ENCODE assay signal across 2 cellular contexts in the genomic region with DNA sequence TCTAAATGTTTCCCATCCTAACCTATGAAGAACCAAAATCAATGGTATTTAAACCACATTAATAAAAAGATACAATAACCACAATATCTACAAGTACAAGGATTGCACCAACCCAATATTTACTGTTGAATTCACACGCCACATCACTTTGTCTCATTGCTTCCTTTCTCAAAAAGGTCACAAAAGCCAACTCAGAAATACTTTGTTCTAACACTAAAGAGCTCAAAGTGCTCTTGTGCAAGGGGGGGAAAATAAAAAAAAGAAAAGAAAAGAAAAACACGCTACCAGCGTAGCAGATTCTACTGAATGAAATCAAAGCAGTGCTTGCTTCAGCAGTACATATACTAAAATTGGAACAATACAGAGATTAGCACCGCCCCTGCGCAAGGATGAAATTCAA.
TF ChIP-seq lines count a peak whose summit lies in the region.

No MANE protein-coding gene starts in this region.

TF ChIP-seq in HepG2, 621 proteins besides CTCF, POLR2A, EP300 and RAD21 (continues in another document):
- no peak for TF ChIP-seq ZKSCAN8 (CRISPR knock-in tag; IDR thresholded peaks at IDR 0.05; ENCODE audit: borderline replicate concordance)
- TF ChIP-seq TCF7 (IDR thresholded peaks at IDR 0.05; ENCODE audit: low read depth), result peak; percentile 58
- no peak for TF ChIP-seq ZNF33A (CRISPR knock-in tag; IDR thresholded peaks at IDR 0.05; ENCODE audit: borderline replicate concordance)
- peak; percentile 32; the same call in 1 of the 2 replicates for TF ChIP-seq TBX3 (IDR thresholded peaks at IDR 0.05; ENCODE audit: borderline replicate concordance)
- TF ChIP-seq, protein P1, sequence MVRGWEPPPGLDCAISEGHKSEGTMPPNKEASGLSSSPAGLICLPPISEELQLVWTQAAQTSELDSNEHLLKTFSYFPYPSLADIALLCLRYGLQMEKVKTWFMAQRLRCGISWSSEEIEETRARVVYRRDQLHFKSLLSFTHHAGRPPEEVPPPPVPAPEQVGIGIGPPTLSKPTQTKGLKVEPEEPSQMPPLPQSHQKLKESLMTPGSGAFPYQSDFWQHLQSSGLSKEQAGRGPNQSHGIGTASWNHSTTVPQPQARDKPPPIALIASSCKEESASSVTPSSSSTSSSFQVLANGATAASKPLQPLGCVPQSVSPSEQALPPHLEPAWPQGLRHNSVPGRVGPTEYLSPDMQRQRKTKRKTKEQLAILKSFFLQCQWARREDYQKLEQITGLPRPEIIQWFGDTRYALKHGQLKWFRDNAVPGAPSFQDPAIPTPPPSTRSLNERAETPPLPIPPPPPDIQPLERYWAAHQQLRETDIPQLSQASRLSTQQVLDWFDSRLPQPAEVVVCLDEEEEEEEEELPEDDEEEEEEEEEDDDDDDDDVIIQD (CRISPR knock-in tag; IDR thresholded peaks at IDR 0.05; ENCODE audit: low read depth), result peak; percentile 37; the same call in 1 of the 2 replicates
- no peak for TF ChIP-seq FOXA1 (IDR thresholded peaks at IDR 0.05)
- peak; percentile 46; the same call in 1 of the 2 replicates for TF ChIP-seq FOXA1 (CRISPR knock-in tag; IDR thresholded peaks at IDR 0.05)
- TF ChIP-seq, protein P2, sequence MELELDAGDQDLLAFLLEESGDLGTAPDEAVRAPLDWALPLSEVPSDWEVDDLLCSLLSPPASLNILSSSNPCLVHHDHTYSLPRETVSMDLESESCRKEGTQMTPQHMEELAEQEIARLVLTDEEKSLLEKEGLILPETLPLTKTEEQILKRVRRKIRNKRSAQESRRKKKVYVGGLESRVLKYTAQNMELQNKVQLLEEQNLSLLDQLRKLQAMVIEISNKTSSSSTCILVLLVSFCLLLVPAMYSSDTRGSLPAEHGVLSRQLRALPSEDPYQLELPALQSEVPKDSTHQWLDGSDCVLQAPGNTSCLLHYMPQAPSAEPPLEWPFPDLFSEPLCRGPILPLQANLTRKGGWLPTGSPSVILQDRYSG (CRISPR knock-in tag; IDR thresholded peaks at IDR 0.05), result no peak
- peak; percentile 70 for TF ChIP-seq NR2F2 (IDR thresholded peaks at IDR 0.05; ENCODE audit: borderline replicate concordance, low read depth)
- 0 out of 2 replicates have a peak, but pooled peaks have one; percentile 30 for TF ChIP-seq RARA (CRISPR knock-in tag; IDR thresholded peaks at IDR 0.05)
- TF ChIP-seq NR2F1 (CRISPR knock-in tag; IDR thresholded peaks at IDR 0.05), result peak; percentile 32 to 72; a peak in 2 of 4 replicates
- TF ChIP-seq NR2F6 (IDR thresholded peaks at IDR 0.05), result peak; percentile 85
- peak; percentile 59 for TF ChIP-seq NR2F6 (CRISPR knock-in tag; IDR thresholded peaks at IDR 0.05)
- peak; percentile 81; the same call in 1 of the 2 replicates for TF ChIP-seq SOX5 (CRISPR knock-in tag; IDR thresholded peaks at IDR 0.05; ENCODE audit: borderline replicate concordance)
- TF ChIP-seq, protein P3, sequence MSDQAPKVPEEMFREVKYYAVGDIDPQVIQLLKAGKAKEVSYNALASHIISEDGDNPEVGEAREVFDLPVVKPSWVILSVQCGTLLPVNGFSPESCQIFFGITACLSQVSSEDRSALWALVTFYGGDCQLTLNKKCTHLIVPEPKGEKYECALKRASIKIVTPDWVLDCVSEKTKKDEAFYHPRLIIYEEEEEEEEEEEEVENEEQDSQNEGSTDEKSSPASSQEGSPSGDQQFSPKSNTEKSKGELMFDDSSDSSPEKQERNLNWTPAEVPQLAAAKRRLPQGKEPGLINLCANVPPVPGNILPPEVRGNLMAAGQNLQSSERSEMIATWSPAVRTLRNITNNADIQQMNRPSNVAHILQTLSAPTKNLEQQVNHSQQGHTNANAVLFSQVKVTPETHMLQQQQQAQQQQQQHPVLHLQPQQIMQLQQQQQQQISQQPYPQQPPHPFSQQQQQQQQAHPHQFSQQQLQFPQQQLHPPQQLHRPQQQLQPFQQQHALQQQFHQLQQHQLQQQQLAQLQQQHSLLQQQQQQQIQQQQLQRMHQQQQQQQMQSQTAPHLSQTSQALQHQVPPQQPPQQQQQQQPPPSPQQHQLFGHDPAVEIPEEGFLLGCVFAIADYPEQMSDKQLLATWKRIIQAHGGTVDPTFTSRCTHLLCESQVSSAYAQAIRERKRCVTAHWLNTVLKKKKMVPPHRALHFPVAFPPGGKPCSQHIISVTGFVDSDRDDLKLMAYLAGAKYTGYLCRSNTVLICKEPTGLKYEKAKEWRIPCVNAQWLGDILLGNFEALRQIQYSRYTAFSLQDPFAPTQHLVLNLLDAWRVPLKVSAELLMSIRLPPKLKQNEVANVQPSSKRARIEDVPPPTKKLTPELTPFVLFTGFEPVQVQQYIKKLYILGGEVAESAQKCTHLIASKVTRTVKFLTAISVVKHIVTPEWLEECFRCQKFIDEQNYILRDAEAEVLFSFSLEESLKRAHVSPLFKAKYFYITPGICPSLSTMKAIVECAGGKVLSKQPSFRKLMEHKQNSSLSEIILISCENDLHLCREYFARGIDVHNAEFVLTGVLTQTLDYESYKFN (CRISPR knock-in tag; conservative IDR thresholded peaks at IDR 0.05), result peak; percentile 34; the same call in 1 of the 2 replicates
- TF ChIP-seq THAP11 (CRISPR knock-in tag; IDR thresholded peaks at IDR 0.05), result 0 out of 2 replicates have a peak, but pooled peaks have one; percentile 15
- TF ChIP-seq ASH2L (IDR thresholded peaks at IDR 0.05; ENCODE audit: insufficient read length, low read depth, low read length), result peak; percentile 36
- TF ChIP-seq FOXA3 (CRISPR knock-in tag; IDR thresholded peaks at IDR 0.05), result peak; percentile 57
- TF ChIP-seq SOX6 (IDR thresholded peaks at IDR 0.05), result no peak
- peak; percentile 75; the same call in 1 of the 2 replicates for TF ChIP-seq SOX6 (CRISPR knock-in tag; IDR thresholded peaks at IDR 0.05)
- 0 out of 2 replicates have a peak, but pooled peaks have one; percentile 32 for TF ChIP-seq IRF2 (CRISPR knock-in tag; IDR thresholded peaks at IDR 0.05)
- TF ChIP-seq HCFC1 (IDR thresholded peaks at IDR 0.05; ENCODE audit: low read depth, low read length), result no peak

TF ChIP-seq in WTC11, 78 proteins besides CTCF, POLR2A, EP300 and RAD21:
- TF ChIP-seq NR2C2 (CRISPR knock-in tag; IDR thresholded peaks at IDR 0.05) (no peak), FOXK1 (CRISPR knock-in tag; IDR thresholded peaks at IDR 0.05) (no peak)
- TF ChIP-seq, protein P4, sequence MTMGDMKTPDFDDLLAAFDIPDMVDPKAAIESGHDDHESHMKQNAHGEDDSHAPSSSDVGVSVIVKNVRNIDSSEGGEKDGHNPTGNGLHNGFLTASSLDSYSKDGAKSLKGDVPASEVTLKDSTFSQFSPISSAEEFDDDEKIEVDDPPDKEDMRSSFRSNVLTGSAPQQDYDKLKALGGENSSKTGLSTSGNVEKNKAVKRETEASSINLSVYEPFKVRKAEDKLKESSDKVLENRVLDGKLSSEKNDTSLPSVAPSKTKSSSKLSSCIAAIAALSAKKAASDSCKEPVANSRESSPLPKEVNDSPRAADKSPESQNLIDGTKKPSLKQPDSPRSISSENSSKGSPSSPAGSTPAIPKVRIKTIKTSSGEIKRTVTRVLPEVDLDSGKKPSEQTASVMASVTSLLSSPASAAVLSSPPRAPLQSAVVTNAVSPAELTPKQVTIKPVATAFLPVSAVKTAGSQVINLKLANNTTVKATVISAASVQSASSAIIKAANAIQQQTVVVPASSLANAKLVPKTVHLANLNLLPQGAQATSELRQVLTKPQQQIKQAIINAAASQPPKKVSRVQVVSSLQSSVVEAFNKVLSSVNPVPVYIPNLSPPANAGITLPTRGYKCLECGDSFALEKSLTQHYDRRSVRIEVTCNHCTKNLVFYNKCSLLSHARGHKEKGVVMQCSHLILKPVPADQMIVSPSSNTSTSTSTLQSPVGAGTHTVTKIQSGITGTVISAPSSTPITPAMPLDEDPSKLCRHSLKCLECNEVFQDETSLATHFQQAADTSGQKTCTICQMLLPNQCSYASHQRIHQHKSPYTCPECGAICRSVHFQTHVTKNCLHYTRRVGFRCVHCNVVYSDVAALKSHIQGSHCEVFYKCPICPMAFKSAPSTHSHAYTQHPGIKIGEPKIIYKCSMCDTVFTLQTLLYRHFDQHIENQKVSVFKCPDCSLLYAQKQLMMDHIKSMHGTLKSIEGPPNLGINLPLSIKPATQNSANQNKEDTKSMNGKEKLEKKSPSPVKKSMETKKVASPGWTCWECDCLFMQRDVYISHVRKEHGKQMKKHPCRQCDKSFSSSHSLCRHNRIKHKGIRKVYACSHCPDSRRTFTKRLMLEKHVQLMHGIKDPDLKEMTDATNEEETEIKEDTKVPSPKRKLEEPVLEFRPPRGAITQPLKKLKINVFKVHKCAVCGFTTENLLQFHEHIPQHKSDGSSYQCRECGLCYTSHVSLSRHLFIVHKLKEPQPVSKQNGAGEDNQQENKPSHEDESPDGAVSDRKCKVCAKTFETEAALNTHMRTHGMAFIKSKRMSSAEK (CRISPR knock-in tag; IDR thresholded peaks at IDR 0.05; ENCODE audit: borderline replicate concordance), result no peak
